In genomic region chrX:120308959-120309872, GRCh38 we compare ENCODE assay signal across 8 cellular contexts. TPM values are rescaled to one million over a fixed set of nuclear protein-coding genes. Genes with fewer than 3 reads are reported as not detected.
A peak's percentile ranks its signal among the peaks of the same experiment; 100 is the strongest.
DNase-seq lines count a peak whose midpoint lies in the region; TF ChIP-seq lines count a peak whose summit lies in the region.

No MANE protein-coding gene starts in this region.

- POLR2A ChIA-PET in HEK293 (lab: Yijun Ruan, JAX), result interaction anchor here (0.8 to 1.8 kb wide), 3 partner anchors 8 to 58 kb away, joined by 3 to 14 read pairs (median 4); partner anchors contain the start of gene ZBTB33

- no peak overlapping the region for H3K27ac ChIP-seq in HEK293 (ENCODE audit: extremely low read depth, low read depth, low read length)
- no peak overlapping the region for H3K27ac ChIP-seq in dorsolateral prefrontal cortex

- peak; percentile 94 for TF ChIP-seq CTCF in HEK293 (tag by site-specific recombination; IDR thresholded peaks at IDR 0.05)
- TF ChIP-seq CTCF in dorsolateral prefrontal cortex (IDR thresholded peaks at IDR 0.05 in 54 of 56, conservative IDR thresholded peaks at IDR 0.05 in 2 of 56; ENCODE audit: low read depth in 1 of 56, partially characterized antibody in 56 of 56), result peak in 15 of 56 donors; percentile 6 to 35 (median 17)

- peak; percentile 5 for DNase-seq in GM03348 (ENCODE audit: low spot score)
- peak; percentile 83 for DNase-seq in NAMALWA (ENCODE audit: low spot score)
- DNase-seq in activated CD4-positive, alpha-beta T cell treated with anti-CD3 and anti-CD28 coated beads, Interleukin-2, amount 10 ng/mL, durations not matched to agents 24 days and 14 days, result peak; percentile 89
- peak in 6 of 10 donors; percentile 19 to 52 (median 27) for DNase-seq in dorsolateral prefrontal cortex
- peak; percentile 7 to 67 for DNase-seq in lung microvascular endothelial cell (ENCODE audit: low read depth in 2 of 2)
- peak; percentile 20 to 42 (median 41) for DNase-seq in stimulated activated CD4-positive, alpha-beta T cell treated with anti-CD3 and anti-CD28 coated beads, TNF-alpha, amount 100 ng/mL, for 48 hours (ENCODE audit: low read depth in 3 of 3)
- DNase-seq in SHP77 (lab: John Stamatoyannopoulos, UW), result no peak

- H3K27me3 Mint-ChIP-seq in activated CD4-positive, alpha-beta T cell treated with anti-CD3 and anti-CD28 coated beads, Interleukin-2, amount 10 ng/mL, durations not matched to agents 24 days and 14 days, result peaks cover 59% of the 10 kb centered on the region

- peak overlapping the region; percentile 74 for H3K4me3 Mint-ChIP-seq in activated CD4-positive, alpha-beta T cell treated with anti-CD3 and anti-CD28 coated beads, Interleukin-2, amount 10 ng/mL, durations not matched to agents 24 days and 14 days

- H3K4me1 Mint-ChIP-seq in activated CD4-positive, alpha-beta T cell treated with anti-CD3 and anti-CD28 coated beads, Interleukin-2, amount 10 ng/mL, durations not matched to agents 24 days and 14 days, result peaks cover 18% of the 10 kb centered on the region

- H3K4me1 ChIP-seq in HEK293 (ENCODE audit: control insufficient read depth, insufficient read depth, low read length), result peaks cover 5% of the 10 kb centered on the region

- peaks cover 0 to 96% (median 44%) of the 10 kb centered on the region in 45 donors for H3K27me3 ChIP-seq in dorsolateral prefrontal cortex

- H3K36me3 Mint-ChIP-seq in activated CD4-positive, alpha-beta T cell treated with anti-CD3 and anti-CD28 coated beads, Interleukin-2, amount 10 ng/mL, durations not matched to agents 24 days and 14 days (ENCODE audit: low read depth), result no peaks in the 10 kb centered on the region

- peak overlapping the region; percentile 13 for H3K27ac Mint-ChIP-seq in activated CD4-positive, alpha-beta T cell treated with anti-CD3 and anti-CD28 coated beads, Interleukin-2, amount 10 ng/mL, durations not matched to agents 24 days and 14 days

- no peaks in the 10 kb centered on the region for H3K36me3 ChIP-seq in HEK293 (ENCODE audit: control insufficient read depth in 2 of 2, insufficient read depth in 1 of 2, low read length in 2 of 2)

- CTCF ChIA-PET in HEK293 (lab: Yijun Ruan, JAX), result interaction anchor here (0.6 to 1.5 kb wide), 9 partner anchors 9 to 371 kb away, joined by 3 to 8 read pairs (median 3); no protein-coding TSS in a partner anchor

- H3K4me3 ChIP-seq in HEK293 (ENCODE audit: low read depth, low read length), result peak overlapping the region; percentile 36
- H3K4me3 ChIP-seq in dorsolateral prefrontal cortex, result peak overlapping the region in 58 of 59 donors; percentile 9 to 73 (median 54)

- H3K9me3 ChIP-seq in HEK293 (ENCODE audit: control insufficient read depth, insufficient read depth, low read depth, low read length), result no peaks in the 10 kb centered on the region

- no peaks in the 10 kb centered on the region for H3K9me3 Mint-ChIP-seq in activated CD4-positive, alpha-beta T cell treated with anti-CD3 and anti-CD28 coated beads, Interleukin-2, amount 10 ng/mL, durations not matched to agents 24 days and 14 days

- intact Hi-C loops in activated CD4-positive, alpha-beta T cell treated with anti-CD3 and anti-CD28 coated beads, Interleukin-2, amount 10 ng/mL, durations not matched to agents 24 days and 14 days (cut with micrococcal nuclease), result loop anchor here (1.0 to 5.0 kb wide), 2 partner anchors 59 to 148 kb away; partner anchors contain the start of gene ZBTB33
- intact Hi-C loops in dorsolateral prefrontal cortex (cut with DNase I), result no loop called here

TF ChIP-seq in HEK293, 187 proteins besides CTCF, POLR2A, EP300 and RAD21 (continues in another document):
- TF ChIP-seq WT1 (tag by site-specific recombination; IDR thresholded peaks at IDR 0.05), result peak; percentile 45; the same call in 1 of the 2 replicates
- peak; percentile 79; the same call in 1 of the 2 replicates for TF ChIP-seq ZNF280D (tag by site-specific recombination; IDR thresholded peaks at IDR 0.05)
- TF ChIP-seq ZNF626 (tag by site-specific recombination; IDR thresholded peaks at IDR 0.05), result no peak
- TF ChIP-seq ZNF114 (tag by site-specific recombination; IDR thresholded peaks at IDR 0.05), result no peak
- TF ChIP-seq ZNF324 (tag by site-specific recombination; IDR thresholded peaks at IDR 0.05), result peak; percentile 97
- no peak for TF ChIP-seq ZNF311 (tag by site-specific recombination; IDR thresholded peaks at IDR 0.05; ENCODE audit: borderline replicate concordance)
- TF ChIP-seq ZNF530 (tag by site-specific recombination; IDR thresholded peaks at IDR 0.05; ENCODE audit: low read depth), result no peak
- TF ChIP-seq GLIS2 (tag by site-specific recombination; IDR thresholded peaks at IDR 0.05), result peak; percentile 56; the same call in 1 of the 2 replicates
- no peak for TF ChIP-seq ZNF830 (tag by site-specific recombination; IDR thresholded peaks at IDR 0.05; ENCODE audit: low read depth)
- no peak for TF ChIP-seq ZNF248 (tag by site-specific recombination; IDR thresholded peaks at IDR 0.05)
- no peak for TF ChIP-seq GLI2 (tag by site-specific recombination; IDR thresholded peaks at IDR 0.05; ENCODE audit: borderline replicate concordance, low read depth)
- TF ChIP-seq ZNF561 (tag by site-specific recombination; IDR thresholded peaks at IDR 0.05; ENCODE audit: borderline replicate concordance), result peak; percentile 41; the same call in 1 of the 2 replicates
- TF ChIP-seq ZNF292 (tag by site-specific recombination; IDR thresholded peaks at IDR 0.05; ENCODE audit: borderline replicate concordance, low read depth), result no peak
- TF ChIP-seq SP2 (tag by site-specific recombination; IDR thresholded peaks at IDR 0.05), result no peak
- no peak for TF ChIP-seq ZNF426 (tag by site-specific recombination; IDR thresholded peaks at IDR 0.05)
- no peak for TF ChIP-seq ZNF521 (tag by site-specific recombination; IDR thresholded peaks at IDR 0.05)
- peak; percentile 48 for TF ChIP-seq SP3 (tag by site-specific recombination; IDR thresholded peaks at IDR 0.05)
- TF ChIP-seq ZNF639 (tag by site-specific recombination; IDR thresholded peaks at IDR 0.05), result no peak

RNA-seq across cellular contexts. Expression of gene TMEM255A, which starts 2.0 kb away (rescaled TPM):
- total RNA-seq in activated CD4-positive, alpha-beta T cell treated with anti-CD3 and anti-CD28 coated beads, Interleukin-2, amount 10 ng/mL, durations not matched to agents 24 days and 14 days, result not detected in 2 replicates
- total RNA-seq in dorsolateral prefrontal cortex (10 to 100 TPM in 7 of 120 experiments, 1 to 10 TPM in 113; 2.5 to 12.3 (median 6.3) TPM), lung microvascular endothelial cell (not detected in 2 replicates)

RNA-seq across cellular contexts. Expression of gene ATP1B4, which starts 52.7 kb away (rescaled TPM):
- not detected in 2 replicates for total RNA-seq in activated CD4-positive, alpha-beta T cell treated with anti-CD3 and anti-CD28 coated beads, Interleukin-2, amount 10 ng/mL, durations not matched to agents 24 days and 14 days
- total RNA-seq in dorsolateral prefrontal cortex (not detected), lung microvascular endothelial cell (not detected in 2 replicates)

RNA-seq across cellular contexts. Expression of gene ZBTB33, which starts 58.6 kb away (rescaled TPM):
- 14.4 and 14.6 TPM in 2 replicates for total RNA-seq in activated CD4-positive, alpha-beta T cell treated with anti-CD3 and anti-CD28 coated beads, Interleukin-2, amount 10 ng/mL, durations not matched to agents 24 days and 14 days
- total RNA-seq in dorsolateral prefrontal cortex, result 10 to 100 TPM; 13.8 to 40.5 (median 22.4) TPM
- 10.0 and 11.3 TPM in 2 replicates for total RNA-seq in lung microvascular endothelial cell

Comparison
In these comparisons a context has a peak if more than half of its experiments do, and no peak if none do; other contexts are left out.
1. DNase-seq: peak in GM03348 (single experiment), NAMALWA (single experiment), activated CD4-positive, alpha-beta T cell treated with anti-CD3 and anti-CD28 coated beads, Interleukin-2, amount 10 ng/mL, durations not matched to agents 24 days and 14 days (single experiment), dorsolateral prefrontal cortex (6 of 10), lung microvascular endothelial cell (2 of 2) and stimulated activated CD4-positive, alpha-beta T cell treated with anti-CD3 and anti-CD28 coated beads, TNF-alpha, amount 100 ng/mL, for 48 hours (3 of 3); none in SHP77 (0 of 2).